Comparison of ENCODE assay signal across 8 cellular contexts in genomic region chr12:121295123-121295745, GRCh38. TPM values are rescaled to one million over a fixed set of nuclear protein-coding genes. Genes with fewer than 3 reads are reported as not detected.
DNase-seq lines count a peak whose midpoint lies in the region; ATAC-seq and TF ChIP-seq lines count a peak whose summit lies in the region.

No MANE protein-coding gene starts in this region.

- H3K27me3 Mint-ChIP-seq in brain (peaks cover 4% of the 10 kb centered on the region), memory B cell (no peaks in the 10 kb centered on the region)

- intact Hi-C loops in uterus (cut with DNase I; ENCODE audit: low total_unique reads), result no loop called here

- H3K9me3 ChIP-seq in uterus, result no peaks in the 10 kb centered on the region

- H3K27ac Mint-ChIP-seq in brain (peak overlapping the region; percentile 32 to 94 (median 82)), memory B cell (no peak overlapping the region)

- H3K4me1 ChIP-seq in uterus, result peaks cover 0 to 12% of the 10 kb centered on the region in 2 donors

- ATAC-seq in memory B cell (ENCODE audit: low read depth) (no peak), HG03439 (IDR thresholded peaks at IDR 0.05; ENCODE audit: unreplicated experiment) (no peak)

- TF ChIP-seq POLR2A in uterus (IDR thresholded peaks at IDR 0.05), result no peak

- TF ChIP-seq CTCF in GM10266 (IDR thresholded peaks at IDR 0.05; ENCODE audit: control insufficient read depth, insufficient read depth, low read depth, missing control alignments) (no peak), brain (conservative IDR thresholded peaks at IDR 0.05) (no peak), uterus (IDR thresholded peaks at IDR 0.05) (no peak)

- no peaks in the 10 kb centered on the region for H3K36me3 ChIP-seq in uterus

- H3K9me3 Mint-ChIP-seq in brain (no peaks in the 10 kb centered on the region), memory B cell (no peaks in the 10 kb centered on the region)

- H3K4me3 Mint-ChIP-seq in brain, result peak overlapping the region; percentile 89 to 93 (median 93)
- H3K4me3 Mint-ChIP-seq in memory B cell, result peak overlapping the region; percentile 90

- H3K27ac ChIP-seq in uterus, result peak overlapping the region; percentile 83 to 94

- no peaks in the 10 kb centered on the region for H3K27me3 ChIP-seq in uterus

- H3K4me3 ChIP-seq in uterus, result peak overlapping the region; percentile 72 to 99

- H3K4me1 Mint-ChIP-seq in brain, result peaks cover 15% of the 10 kb centered on the region
- peaks cover 21% of the 10 kb centered on the region for H3K4me1 Mint-ChIP-seq in memory B cell

- peak; percentile 37 for DNase-seq in GM10266 (ENCODE audit: extremely low spot score)
- peak; percentile 9 for DNase-seq in NCI-H345 (lab: John Stamatoyannopoulos, UW)
- no peak for DNase-seq in memory B cell (ENCODE audit: low spot score in 2 of 2)
- no peak for DNase-seq in uterus
- no peak for DNase-seq in Ammon's horn (ENCODE audit: low spot score)
- no peak for DNase-seq in activated effector memory CD4-positive, alpha-beta T cell treated with Interleukin-2 at 50 U/mL for 16 hours

- H3K36me3 Mint-ChIP-seq in brain, result peaks cover 19% of the 10 kb centered on the region
- no peaks in the 10 kb centered on the region for H3K36me3 Mint-ChIP-seq in memory B cell

RNA-seq across cellular contexts. Expression of gene CAMKK2, which starts 1.3 kb away (rescaled TPM):
- 38.1 TPM for polyA plus RNA-seq in brain (ENCODE audit: insufficient read depth, low read depth, low replicate concordance)
- total RNA-seq in uterus, result 10 to 100 TPM in 3 of 4 donors, 1 to 10 TPM in 1; 7.9 to 55.1 (median 22.6) TPM

RNA-seq across cellular contexts. Expression of gene ANAPC5, which starts 57.0 kb away (rescaled TPM):
- polyA plus RNA-seq in brain (ENCODE audit: insufficient read depth, low read depth, low replicate concordance), result 102 TPM
- total RNA-seq in uterus, result 100 to 1,000 TPM in 2 of 4 donors, 10 to 100 TPM in 2; 79.7 to 243 (median 107) TPM

Comparison
In these comparisons a context has a peak if more than half of its experiments do, and no peak if none do; other contexts are left out.
1. DNase-seq: peak in GM10266 (single experiment) and NCI-H345 (single experiment); none in memory B cell (0 of 2), uterus (0 of 2), Ammon's horn (single experiment) and activated effector memory CD4-positive, alpha-beta T cell treated with Interleukin-2 at 50 U/mL for 16 hours (single experiment).